In genomic region chr1:201505505-201505893, GRCh38 we compare ENCODE assay signal across 8 cellular contexts. TPM values are rescaled to one million over a fixed set of nuclear protein-coding genes. Genes with fewer than 3 reads are reported as not detected.
DNase-seq lines count a peak whose midpoint lies in the region; ATAC-seq and TF ChIP-seq lines count a peak whose summit lies in the region.

No MANE protein-coding gene starts in this region.

- peak overlapping the region; percentile 80 for H3K4me3 ChIP-seq in ACC112 (ENCODE audit: low read depth, low read length)
- H3K4me3 ChIP-seq in GM23338 = no peak overlapping the region
- peak overlapping the region; percentile 83 for H3K4me3 ChIP-seq in SK-N-MC
- H3K4me3 ChIP-seq in esophagus squamous epithelium = peak overlapping the region; percentile 60 to 92 (median 62)
- peak overlapping the region; percentile 70 to 76 for H3K4me3 ChIP-seq in prostate gland

- H3K27ac Mint-ChIP-seq in GM23338 = peak overlapping the region; percentile 5; the same call in 1 of the 2 replicates

- H3K9me3 ChIP-seq in SK-N-MC (ENCODE audit: low read depth, low read length) (no peaks in the 10 kb centered on the region), esophagus squamous epithelium (no peaks in the 10 kb centered on the region), prostate gland (no peaks in the 10 kb centered on the region)

- H3K27me3 Mint-ChIP-seq in GM23338 (ENCODE audit: insufficient read depth, low read depth, poor library complexity) = peaks cover 38% of the 10 kb centered on the region

- 0% methylated on average over 1 to 2 of the region's 4 CpGs for WGBS in esophagus squamous epithelium, 2 donors
- WGBS in prostate gland = 7% methylated on average over 4 of the region's 4 CpGs

- peaks cover 50% of the 10 kb centered on the region for H3K4me1 Mint-ChIP-seq in GM23338

- H4K20me1 ChIP-seq in GM23338 (replicated peaks; ENCODE audit: insufficient read depth) = no peaks in the 10 kb centered on the region

- H3F3A ChIP-seq in GM23338 (replicated peaks; ENCODE audit: low read depth) = peaks cover 15% of the 10 kb centered on the region; the same call in 1 of the 2 replicates

- H3K27me3 ChIP-seq in ACC112 (ENCODE audit: insufficient read depth, low read length) (no peaks in the 10 kb centered on the region), GM23338 (ENCODE audit: insufficient read depth) (peaks cover 39% of the 10 kb centered on the region), esophagus squamous epithelium (no peaks in the 10 kb centered on the region), prostate gland (replicated peaks; ENCODE audit: insufficient read depth) (no peaks in the 10 kb centered on the region)

- TF ChIP-seq POLR2A in esophagus squamous epithelium (IDR thresholded peaks at IDR 0.05) (peak in 2 of 4 donors; percentile 6 to 60), prostate gland (IDR thresholded peaks at IDR 0.05) (no peak)

- H3K4me3 Mint-ChIP-seq in GM23338 = peak overlapping the region; percentile 79; the same call in 2 of the 3 replicates

- H3K9me2 ChIP-seq in GM23338 (ENCODE audit: insufficient read depth) = no peaks in the 10 kb centered on the region

- H3K27ac ChIP-seq in ACC112 (ENCODE audit: low read depth, low read length) = peak overlapping the region; percentile 98
- H3K27ac ChIP-seq in GM23338 (ENCODE audit: low read depth) = no peak overlapping the region
- peak overlapping the region; percentile 76 for H3K27ac ChIP-seq in SK-N-MC
- H3K27ac ChIP-seq in esophagus squamous epithelium = peak overlapping the region; percentile 90 to 97 (median 92)
- peak overlapping the region; percentile 91 to 96 for H3K27ac ChIP-seq in prostate gland

- H3K36me3 Mint-ChIP-seq in GM23338 (ENCODE audit: low read depth) = no peaks in the 10 kb centered on the region

- TF ChIP-seq CTCF in GM23338 (conservative IDR thresholded peaks at IDR 0.05; ENCODE audit: low read depth in 2 of 2) = no peak
- peak in 1 of 6 experiments; percentile 20 for TF ChIP-seq CTCF in esophagus squamous epithelium (IDR thresholded peaks at IDR 0.05)
- no peak for TF ChIP-seq CTCF in prostate gland (IDR thresholded peaks at IDR 0.05)

- H3K4me2 ChIP-seq in GM23338 = no peak overlapping the region

- DNase-seq in GM23338 (ENCODE audit: low spot score) (no peak), SK-N-MC (ENCODE audit: low read depth, low spot score) (no peak), esophagus squamous epithelium (lab: John Stamatoyannopoulos, UW) (no peak), prostate gland (ENCODE audit: low spot score) (no peak), OCI-M2 (lab: John Stamatoyannopoulos, UW; ENCODE audit: unreplicated experiment) (no peak), retina (no peak)
- no peak for DNase-seq in activated CD4-positive, alpha-beta T cell treated with anti-CD3 and anti-CD28 coated beads for 48 hours

- H3K9me3 Mint-ChIP-seq in GM23338 = no peaks in the 10 kb centered on the region

- no peak overlapping the region for H2AFZ ChIP-seq in ACC112 (ENCODE audit: low read length, unreplicated experiment)
- H2AFZ ChIP-seq in GM23338 = no peak overlapping the region

- H3K36me3 ChIP-seq in ACC112 (ENCODE audit: insufficient read depth, low read length) = no peaks in the 10 kb centered on the region
- no peaks in the 10 kb centered on the region for H3K36me3 ChIP-seq in GM23338 (ENCODE audit: insufficient read depth)
- no peaks in the 10 kb centered on the region; the same call in 1 of the 2 replicates for H3K36me3 ChIP-seq in SK-N-MC (ENCODE audit: insufficient read depth, low read length)
- peaks cover 0 to 6% (median 0%) of the 10 kb centered on the region in 3 donors for H3K36me3 ChIP-seq in esophagus squamous epithelium
- H3K36me3 ChIP-seq in prostate gland = no peaks in the 10 kb centered on the region

- intact Hi-C loops in esophagus squamous epithelium (cut with DNase I) (no loop called here), prostate gland (cut with DNase I) (loop anchor here (2.0 kb wide), 1 partner anchor 17 kb away; no protein-coding TSS in a partner anchor)

- H3K4me1 ChIP-seq in ACC112 (ENCODE audit: control insufficient read depth, insufficient read depth, low read length, unreplicated experiment) (peaks cover 57% of the 10 kb centered on the region), GM23338 (ENCODE audit: insufficient read depth) (peaks cover 35% of the 10 kb centered on the region), esophagus squamous epithelium (peaks cover 25 to 77% (median 54%) of the 10 kb centered on the region in 3 donors), prostate gland (replicated peaks) (peaks cover 18% of the 10 kb centered on the region)

- H3K9ac ChIP-seq in SK-N-MC (ENCODE audit: insufficient read length) = peak overlapping the region; percentile 79

- H3K79me2 ChIP-seq in ACC112 (ENCODE audit: control insufficient read depth, insufficient read depth, low read length, unreplicated experiment) (peaks cover 67% of the 10 kb centered on the region), GM23338 (replicated peaks; ENCODE audit: insufficient read depth) (peaks cover 3% of the 10 kb centered on the region; the same call in 1 of the 2 replicates)

- ATAC-seq in GM23338 = peak; percentile 7; the same call in 2 of the 3 replicates

TF ChIP-seq in GM23338, 12 proteins besides CTCF, POLR2A, EP300 and RAD21:
- TF ChIP-seq ZNF114 (CRISPR knock-in tag; IDR thresholded peaks at IDR 0.05) (no peak), ETS1 (IDR thresholded peaks at IDR 0.05) (no peak)

RNA-seq across cellular contexts. Expression of gene CSRP1, which starts 1.4 kb away (rescaled TPM):
- 24.1 and 29.9 TPM in 2 replicates for total RNA-seq in GM23338 (2014; rRNA removed; shearing (Covaris generic))
- 5.8 and 6.2 TPM in 2 replicates for polyA plus RNA-seq in GM23338 (2016; fragmentation: Nextera tagmentation; extraction: Ambion mirVana)
- total RNA-seq in esophagus squamous epithelium = 1,000 to 10,000 TPM in 1 of 4 donors, 100 to 1,000 TPM in 3; 243 to 1,044 (median 363) TPM
- 1,000 to 10,000 TPM; 1,117 to 1,634 TPM for total RNA-seq in prostate gland

RNA-seq across cellular contexts. Expression of gene NAV1, which starts 33.4 kb away (rescaled TPM):
- total RNA-seq in GM23338 (2014; rRNA removed; shearing (Covaris generic)) = 37.2 and 37.4 TPM in 2 replicates
- polyA plus RNA-seq in GM23338 (2016; fragmentation: Nextera tagmentation; extraction: Ambion mirVana) = 22.6 and 22.7 TPM in 2 replicates
- total RNA-seq in esophagus squamous epithelium (10 to 100 TPM; 18.1 to 25.5 (median 21.0) TPM), prostate gland (10 to 100 TPM; 13.1 to 29.1 TPM)

RNA-seq across cellular contexts. Expression of gene PHLDA3, which starts 36.5 kb away (rescaled TPM):
- total RNA-seq in GM23338 (2014; rRNA removed; shearing (Covaris generic)) = 87.4 and 111 TPM in 2 replicates
- polyA plus RNA-seq in GM23338 (2016; fragmentation: Nextera tagmentation; extraction: Ambion mirVana) = 37.5 and 38.9 TPM in 2 replicates
- 10 to 100 TPM; 60.9 to 87.9 (median 75.1) TPM for total RNA-seq in esophagus squamous epithelium
- 10 to 100 TPM; 49.7 to 73.9 TPM for total RNA-seq in prostate gland
